Comparison of ENCODE assay signal across 22 cellular contexts in the genomic region with DNA sequence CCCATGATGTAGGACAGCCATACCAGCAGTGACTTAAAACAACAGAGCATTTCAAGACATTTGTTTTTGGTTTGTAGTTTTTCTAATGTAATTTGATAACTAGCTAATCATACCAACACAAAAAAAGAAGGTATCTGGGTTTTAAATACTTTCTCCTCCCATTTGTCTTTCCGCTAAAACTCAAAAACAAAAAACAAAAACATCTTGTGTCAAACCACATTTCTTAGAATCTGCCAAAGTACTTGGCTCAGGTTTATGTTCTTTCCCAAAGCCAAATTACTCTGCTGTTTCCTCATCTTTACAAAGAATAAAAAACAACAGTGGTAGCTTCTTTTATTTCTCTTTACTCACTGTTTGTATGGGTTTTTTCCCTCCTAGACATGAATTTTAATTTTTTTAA.
"Had no signal": no experiment of that assay in that cellular context is flagged by ENCODE, and none has a peak within 500 bp of the region (broad histone marks: within the 10 kb centered on the region; RNA-seq: fewer than 3 reads in every experiment).

No MANE protein-coding gene starts in this region.

- H3K4me3 Mint-ChIP-seq: activated naive CD8-positive, alpha-beta T cell; activated T-helper 17 cell treated with anti-CD3 and anti-CD28 coated beads, Interleukin-2, amount 50 U/mL, for 72 hours; immature natural killer cell; natural killer cell treated with Interleukin-12 subunit alpha and Interleukin-12 subunit beta and Interleukin-15 and Interleukin-18, amount 100 ng/mL, for 72 hours; WTC11 had no signal

- H3K4me1 Mint-ChIP-seq: activated T-helper 17 cell treated with anti-CD3 and anti-CD28 coated beads, Interleukin-2, amount 50 U/mL, for 72 hours; immature natural killer cell had no signal

- H3K27ac ChIP-seq: hepatocyte, left lung, pancreas, tibial artery had no signal

- H3K27me3 ChIP-seq: hepatocyte, left lung, pancreas, tibial artery had no signal

- H3K36me3 ChIP-seq: left lung, pancreas, tibial artery had no signal

- H3K36me3 Mint-ChIP-seq: activated naive CD8-positive, alpha-beta T cell; immature natural killer cell; natural killer cell treated with Interleukin-12 subunit alpha and Interleukin-12 subunit beta and Interleukin-15 and Interleukin-18, amount 100 ng/mL, for 72 hours; WTC11 had no signal

- H3K4me3 ChIP-seq: hepatocyte, left lung, lung, pancreas, tibial artery had no signal

- H3K9me3 Mint-ChIP-seq: activated T-helper 17 cell treated with anti-CD3 and anti-CD28 coated beads, Interleukin-2, amount 50 U/mL, for 72 hours; natural killer cell treated with Interleukin-12 subunit alpha and Interleukin-12 subunit beta and Interleukin-15 and Interleukin-18, amount 100 ng/mL, for 72 hours; WTC11 had no signal

- H3K4me1 ChIP-seq: left lung, pancreas had no signal

- DNase-seq: activated naive CD4-positive, alpha-beta T cell; activated T-cell treated with anti-CD3 and anti-CD28 coated beads, Interleukin-2, amount 50 U/mL, for 1 hour; amygdala; cerebellar nuclear complex; cortex of kidney; glutamatergic neuron; immature natural killer cell; left lung; midbrain; pancreas; right cardiac atrium; stimulated activated CD4-positive, alpha-beta T cell treated with anti-CD3 and anti-CD28 coated beads, Interleukin-4, amount 100 ng/mL, for 24 hours; stimulated activated naive CD8-positive, alpha-beta T cell treated with anti-CD3 and anti-CD28 coated beads, Interleukin-15, Interleukin-2, amounts not matched to agents 100 U/mL and 50 U/mL, for 24 hours; substantia nigra; T1000; tibial artery had no signal

- H3K9me3 ChIP-seq: left lung, pancreas, tibial artery had no signal

- H3K27ac Mint-ChIP-seq: activated naive CD8-positive, alpha-beta T cell; activated T-helper 17 cell treated with anti-CD3 and anti-CD28 coated beads, Interleukin-2, amount 50 U/mL, for 72 hours; immature natural killer cell; natural killer cell treated with Interleukin-12 subunit alpha and Interleukin-12 subunit beta and Interleukin-15 and Interleukin-18, amount 100 ng/mL, for 72 hours; WTC11 had no signal
